36 cellular contexts compared by ENCODE assay signal in genomic region chr11:120492486-120492885, GRCh38. TPM values are rescaled to one million over a fixed set of nuclear protein-coding genes. Genes with fewer than 3 reads are reported as not detected.
"Had no signal": no experiment of that assay in that cellular context is flagged by ENCODE, and none has a peak within 500 bp of the region (broad histone marks: within the 10 kb centered on the region; RNA-seq: fewer than 3 reads in every experiment).

No MANE protein-coding gene starts in this region.

- H3K4me1 ChIP-seq: adrenal gland, body of pancreas, breast epithelium had no signal

- H3K9me3 ChIP-seq: adrenal gland, body of pancreas, breast epithelium had no signal

- DNase-seq: activated B cell treated with CpG ODN at 0.5 μM for 24 hours; activated CD4-positive, alpha-beta memory T cell treated with anti-CD3 and anti-CD28 coated beads for 36 hours; activated CD4-positive, alpha-beta T cell treated with anti-CD3 and anti-CD28 coated beads for 4 hours; activated CD4-positive, alpha-beta T cell treated with anti-CD3 and anti-CD28 coated beads, Interleukin-2, amount 10 ng/mL, durations not matched to agents 24 days and 14 days; activated CD4-positive, alpha-beta T cell treated with anti-CD3 and anti-CD28 coated beads, Interleukin-2, amount 50 U/mL, for 1 hour; activated CD4-positive, alpha-beta T cell treated with anti-CD3 and anti-CD28 coated beads, Interleukin-2, amount 50 U/mL, for 4 hours; activated CD4-positive, CD25-positive, alpha-beta regulatory T cell treated with anti-CD3 and anti-CD28 coated beads, Interleukin-2, amount 50 U/mL, for 72 hours; activated CD8-positive, alpha-beta memory T cell treated with anti-CD3 and anti-CD28 coated beads, Interleukin-2, amount 50 U/mL, for 4 hours; activated CD8-positive, alpha-beta T cell treated with anti-CD3 and anti-CD28 coated beads for 36 hours; activated effector memory CD4-positive, alpha-beta T cell treated with anti-CD3 and anti-CD28 coated beads, Interleukin-2, amount 50 U/mL, for 16 hours; activated gamma-delta T cell treated with Interleukin-2 at 50 U/mL for 16 hours; activated naive CD4-positive, alpha-beta T cell; activated naive CD4-positive, alpha-beta T cell treated with anti-CD3 and anti-CD28 coated beads for 36 hours; activated naive CD4-positive, alpha-beta T cell treated with anti-CD3 and anti-CD28 coated beads, Interleukin-2, amount 50 U/mL, for 16 hours; activated naive CD8-positive, alpha-beta T cell treated with anti-CD3 and anti-CD28 coated beads for 36 hours; activated T-cell treated with anti-CD3 and anti-CD28 coated beads for 4 hours; activated T-cell treated with anti-CD3 and anti-CD28 coated beads, Interleukin-2, amount 50 U/mL, for 1 hour; activated T-cell treated with anti-CD3 and anti-CD28 coated beads, Interleukin-2, amount 50 U/mL, for 4 hours; activated T-cell treated with anti-CD3 and anti-CD28 coated beads, Interleukin-2, amount 50 U/mL, for 72 hours; adrenal gland; amniotic stem cell; aorta; body of pancreas; brain microvascular endothelial cell; central memory CD4-positive, alpha-beta T cell; T-helper 2 cell; T-helper 9 cell had no signal

- H3K36me3 ChIP-seq: adrenal gland, breast epithelium had no signal

- H3K27me3 Mint-ChIP-seq: activated CD4-positive, alpha-beta memory T cell treated with anti-CD3 and anti-CD28 coated beads for 36 hours; activated T-helper 17 cell treated with anti-CD3 and anti-CD28 coated beads, Interleukin-2, amount 50 U/mL, for 72 hours had no signal

- H3K27ac Mint-ChIP-seq: activated B cell treated with CpG ODN at 0.5 μM for 24 hours; activated CD4-positive, alpha-beta memory T cell treated with anti-CD3 and anti-CD28 coated beads for 36 hours; activated CD4-positive, alpha-beta T cell treated with anti-CD3 and anti-CD28 coated beads, Interleukin-2, amount 10 ng/mL, durations not matched to agents 24 days and 14 days; activated CD8-positive, alpha-beta T cell treated with anti-CD3 and anti-CD28 coated beads for 36 hours; activated naive CD4-positive, alpha-beta T cell treated with anti-CD3 and anti-CD28 coated beads for 36 hours; activated naive CD4-positive, alpha-beta T cell treated with anti-CD3 and anti-CD28 coated beads, Interleukin-2, amount 50 U/mL, for 72 hours; activated naive CD8-positive, alpha-beta T cell treated with anti-CD3 and anti-CD28 coated beads for 36 hours; activated T-cell treated with anti-CD3 and anti-CD28 coated beads, Interleukin-2, amount 50 U/mL, for 72 hours; activated T-helper 1 cell treated with anti-CD3 and anti-CD28 coated beads, Interleukin-12 subunit alpha, Interleukin-12 subunit beta, Interleukin-2, Interleukin-4 antibody, amounts not matched to agents 30 ng/mL and 10 ng/mL and 1 ng/mL, durations not matched to agents 14 hours and 24 hours and 36 hours; activated T-helper 17 cell treated with anti-CD3 and anti-CD28 coated beads, Interleukin-2, amount 50 U/mL, for 72 hours; T-helper 1 cell treated with Interleukin-12 subunit alpha and Interleukin-12 subunit beta and Interleukin-4 antibody, amounts not matched to agents 30 μg/mL and 1 μg/mL, for 36 hours; T-helper 2 cell treated with Interferon-gamma antibody and Interleukin-4, amounts not matched to agents 5 μg/mL and 100 μg/mL, for 36 hours had no signal

- H3K4me3 ChIP-seq: adrenal gland, body of pancreas, breast epithelium had no signal

- H3K27ac ChIP-seq: adrenal gland, body of pancreas, brain microvascular endothelial cell, breast epithelium, VCaP had no signal

- H3K4me1 Mint-ChIP-seq: activated B cell treated with CpG ODN at 0.5 μM for 24 hours; activated CD4-positive, alpha-beta T cell treated with anti-CD3 and anti-CD28 coated beads, Interleukin-2, amount 10 ng/mL, durations not matched to agents 24 days and 14 days; activated naive CD8-positive, alpha-beta T cell treated with anti-CD3 and anti-CD28 coated beads for 36 hours; activated T-helper 17 cell treated with anti-CD3 and anti-CD28 coated beads, Interleukin-2, amount 50 U/mL, for 72 hours had no signal

- FAIRE-seq: astrocyte, TTC549 had no signal

- H3K36me3 Mint-ChIP-seq: activated CD4-positive, alpha-beta memory T cell treated with anti-CD3 and anti-CD28 coated beads for 36 hours; activated naive CD4-positive, alpha-beta T cell treated with anti-CD3 and anti-CD28 coated beads, Interleukin-2, amount 50 U/mL, for 72 hours; activated naive CD8-positive, alpha-beta T cell treated with anti-CD3 and anti-CD28 coated beads for 36 hours had no signal

- H3K27me3 ChIP-seq: adrenal gland, body of pancreas, brain microvascular endothelial cell, breast epithelium had no signal

- H3K4me3 Mint-ChIP-seq: activated B cell treated with CpG ODN at 0.5 μM for 24 hours; activated CD4-positive, alpha-beta memory T cell treated with anti-CD3 and anti-CD28 coated beads for 36 hours; activated CD4-positive, alpha-beta T cell treated with anti-CD3 and anti-CD28 coated beads, Interleukin-2, amount 10 ng/mL, durations not matched to agents 24 days and 14 days; activated CD8-positive, alpha-beta T cell treated with anti-CD3 and anti-CD28 coated beads for 36 hours; activated naive CD4-positive, alpha-beta T cell treated with anti-CD3 and anti-CD28 coated beads for 36 hours; activated naive CD8-positive, alpha-beta T cell treated with anti-CD3 and anti-CD28 coated beads for 36 hours; activated T-cell treated with anti-CD3 and anti-CD28 coated beads, Interleukin-2, amount 50 U/mL, for 4 hours; activated T-cell treated with anti-CD3 and anti-CD28 coated beads, Interleukin-2, amount 50 U/mL, for 72 hours; activated T-helper 1 cell treated with anti-CD3 and anti-CD28 coated beads, Interleukin-12 subunit alpha, Interleukin-12 subunit beta, Interleukin-2, Interleukin-4 antibody, amounts not matched to agents 30 ng/mL and 10 ng/mL and 1 ng/mL, durations not matched to agents 14 hours and 24 hours and 36 hours; activated T-helper 17 cell treated with anti-CD3 and anti-CD28 coated beads, Interleukin-2, amount 50 U/mL, for 72 hours; T-helper 1 cell treated with Interleukin-12 subunit alpha and Interleukin-12 subunit beta and Interleukin-4 antibody, amounts not matched to agents 30 μg/mL and 1 μg/mL, for 36 hours; T-helper 2 cell treated with Interferon-gamma antibody and Interleukin-4, amounts not matched to agents 5 μg/mL and 100 μg/mL, for 36 hours had no signal

- H3K9me3 Mint-ChIP-seq: activated B cell treated with CpG ODN at 0.5 μM for 24 hours; activated CD4-positive, alpha-beta memory T cell treated with anti-CD3 and anti-CD28 coated beads for 36 hours; activated CD4-positive, alpha-beta T cell treated with anti-CD3 and anti-CD28 coated beads, Interleukin-2, amount 10 ng/mL, durations not matched to agents 24 days and 14 days; activated CD8-positive, alpha-beta T cell treated with anti-CD3 and anti-CD28 coated beads for 36 hours; activated naive CD4-positive, alpha-beta T cell treated with anti-CD3 and anti-CD28 coated beads for 36 hours; activated naive CD4-positive, alpha-beta T cell treated with anti-CD3 and anti-CD28 coated beads, Interleukin-2, amount 50 U/mL, for 72 hours; activated naive CD8-positive, alpha-beta T cell treated with anti-CD3 and anti-CD28 coated beads for 36 hours; activated T-cell treated with anti-CD3 and anti-CD28 coated beads, Interleukin-2, amount 50 U/mL, for 4 hours; activated T-cell treated with anti-CD3 and anti-CD28 coated beads, Interleukin-2, amount 50 U/mL, for 72 hours; activated T-helper 1 cell treated with anti-CD3 and anti-CD28 coated beads, Interleukin-12 subunit alpha, Interleukin-12 subunit beta, Interleukin-2, Interleukin-4 antibody, amounts not matched to agents 30 ng/mL and 10 ng/mL and 1 ng/mL, durations not matched to agents 14 hours and 24 hours and 36 hours; activated T-helper 17 cell treated with anti-CD3 and anti-CD28 coated beads, Interleukin-2, amount 50 U/mL, for 72 hours; T-helper 1 cell treated with Interleukin-12 subunit alpha and Interleukin-12 subunit beta and Interleukin-4 antibody, amounts not matched to agents 30 μg/mL and 1 μg/mL, for 36 hours; T-helper 2 cell treated with Interferon-gamma antibody and Interleukin-4, amounts not matched to agents 5 μg/mL and 100 μg/mL, for 36 hours had no signal

RNA-seq across cellular contexts. Expression of gene GRIK4, which starts 19.1 kb away (rescaled TPM):
- total RNA-seq: activated B cell treated with CpG ODN at 0.5 μM for 24 hours; activated CD4-positive, alpha-beta memory T cell treated with anti-CD3 and anti-CD28 coated beads for 36 hours; activated CD8-positive, alpha-beta T cell treated with anti-CD3 and anti-CD28 coated beads for 36 hours; activated naive CD4-positive, alpha-beta T cell treated with anti-CD3 and anti-CD28 coated beads for 36 hours; activated naive CD4-positive, alpha-beta T cell treated with anti-CD3 and anti-CD28 coated beads, Interleukin-2, amount 50 U/mL, for 72 hours; activated T-helper 17 cell treated with anti-CD3 and anti-CD28 coated beads, Interleukin-2, amount 50 U/mL, for 72 hours; aorta; body of pancreas had no signal
- polyA plus RNA-seq: aorta had no signal
